In genomic region chr19:48415395-48415794, GRCh38 we compare ENCODE assay signal across 1 cellular context.
TF ChIP-seq lines count a peak whose summit lies in the region.

No MANE protein-coding gene starts in this region.

TF ChIP-seq in endothelial cell of umbilical vein, 7 proteins besides CTCF, POLR2A, EP300 and RAD21:
- TF ChIP-seq POLR2AphosphoS5 (IDR thresholded peaks at IDR 0.05; ENCODE audit: insufficient read depth, low read depth, low read length) (no peak), MAX (IDR thresholded peaks at IDR 0.05; ENCODE audit: insufficient read depth, insufficient read length) (no peak), FOS (IDR thresholded peaks at IDR 0.05; ENCODE audit: borderline replicate concordance, insufficient read depth, low read length) (no peak), MYC (IDR thresholded peaks at IDR 0.05; ENCODE audit: low read depth, low read length) (no peak), EZH2 (IDR thresholded peaks at IDR 0.05; ENCODE audit: borderline replicate concordance, low read depth, low read length, severe bottlenecking) (no peak), GATA2 (IDR thresholded peaks at IDR 0.05; ENCODE audit: insufficient read depth, insufficient read length, low read depth, low read length) (no peak), JUN (IDR thresholded peaks at IDR 0.05; ENCODE audit: borderline replicate concordance, insufficient read depth, insufficient read length, low read depth) (no peak)
